14 cellular contexts compared by ENCODE assay signal in the genomic region with DNA sequence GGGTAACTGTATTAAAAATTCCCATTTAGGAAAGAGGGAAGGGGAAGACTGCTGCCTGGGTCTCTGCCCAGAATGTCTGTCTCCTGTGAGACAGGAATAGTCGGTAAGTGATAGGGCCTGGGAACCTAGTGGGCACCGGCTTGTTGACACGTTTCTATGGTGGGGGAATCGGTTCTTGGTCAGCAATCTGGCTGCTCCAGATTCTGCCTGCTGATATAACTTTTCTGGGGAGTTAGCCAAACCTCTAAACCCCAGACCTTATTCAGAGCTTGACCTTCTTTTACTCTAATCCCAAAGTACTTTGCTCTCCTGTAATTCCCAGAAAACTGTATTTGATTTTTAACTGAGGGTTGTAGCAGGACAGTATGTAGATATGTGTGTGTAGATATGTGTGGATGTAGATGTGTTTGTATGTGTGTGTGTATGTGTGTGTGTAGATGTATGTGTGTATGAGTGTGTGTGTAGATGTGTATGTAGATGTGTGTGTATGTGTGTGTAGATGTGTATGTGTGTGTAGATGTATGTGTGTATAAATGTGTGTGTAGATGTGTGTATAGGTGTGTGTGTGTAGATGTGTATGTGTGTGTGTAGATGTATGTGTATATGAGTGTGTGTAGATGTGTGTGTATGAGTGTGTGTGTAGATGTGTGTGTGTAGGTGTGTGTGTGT.
DNase-seq lines count a peak whose midpoint lies in the region; ATAC-seq and TF ChIP-seq lines count a peak whose summit lies in the region.
"Had no signal": no experiment of that assay in that cellular context is flagged by ENCODE, and none has a peak within 500 bp of the region (broad histone marks: within the 10 kb centered on the region; RNA-seq: fewer than 3 reads in every experiment).

No MANE protein-coding gene starts in this region.

- no peak overlapping the region for H3K9ac ChIP-seq in rectal smooth muscle tissue (ENCODE audit: low read length)

- no TSS peak for BruUV-seq in Caco-2 (replicated peaks; lab: Mats Ljungman, UMichigan)

- H3K27me3 Mint-ChIP-seq in Caco-2 (ENCODE audit: insufficient read depth, unreplicated experiment), result no peaks in the 10 kb centered on the region
- no peaks in the 10 kb centered on the region for H3K27me3 Mint-ChIP-seq in mesothelial cell of epicardium (ENCODE audit: low read depth)
- H3K27me3 Mint-ChIP-seq: B cell had no signal

- H3K4me3 Mint-ChIP-seq in Caco-2 (ENCODE audit: unreplicated experiment) (no peak overlapping the region), mesothelial cell of epicardium (no peak overlapping the region)
- H3K4me3 Mint-ChIP-seq: B cell had no signal

- CTCF ChIA-PET in BJ (lab: Yijun Ruan, JAX), result no interaction called here
- CTCF ChIA-PET in Caco-2 (lab: Charles Lee), result interaction anchor here (0.7 kb wide), 1 partner anchor 21 kb away, joined by 9 read pairs; no protein-coding TSS in a partner anchor

- intact Hi-C loops in Caco-2 (cut with micrococcal nuclease; ENCODE audit: unreplicated experiment), result no loop called here

- POLR2A ChIA-PET in BJ (lab: Charles Lee) (no interaction called here), Caco-2 (lab: Charles Lee) (no interaction called here)

- H3K4me1 Mint-ChIP-seq in Caco-2 (ENCODE audit: low read depth, unreplicated experiment) (peaks cover 18% of the 10 kb centered on the region), mesothelial cell of epicardium (peaks cover 18% of the 10 kb centered on the region)

- H3K9me3 ChIP-seq in Caco-2, result no peaks in the 10 kb centered on the region

- peaks cover 4% of the 10 kb centered on the region for H3K36me3 Mint-ChIP-seq in Caco-2 (ENCODE audit: insufficient read depth, unreplicated experiment)
- H3K36me3 Mint-ChIP-seq in mesothelial cell of epicardium, result peaks cover 15% of the 10 kb centered on the region
- H3K36me3 Mint-ChIP-seq: activated naive CD4-positive, alpha-beta T cell treated with anti-CD3 and anti-CD28 coated beads, Interleukin-2, amount 50 U/mL, for 72 hours had no signal

- DNase-seq in BJ (ENCODE audit: low read depth), result peak; percentile 28
- peak; percentile 37 for DNase-seq in fibroblast of the conjunctiva (ENCODE audit: low read depth)
- DNase-seq in mesenteric fat pad (ENCODE audit: low spot score), result no peak
- DNase-seq in Caco-2, result no peak
- no peak for DNase-seq in mesothelial cell of epicardium (ENCODE audit: low spot score in 2 of 2, unreplicated experiment in 2 of 2)
- DNase-seq: activated CD4-positive, alpha-beta T cell treated with anti-CD3 and anti-CD28 coated beads, Interleukin-2, amount 50 U/mL, for 4 hours; kidney glomerular epithelial cell; NCI-H510A; posterior cingulate gyrus had no signal

- H3K27ac ChIP-seq in rectal smooth muscle tissue (ENCODE audit: low read depth, low read length), result peak overlapping the region; percentile 53

- H3K4me1 ChIP-seq in rectal smooth muscle tissue (ENCODE audit: control insufficient read depth, insufficient read depth, low read length) (peaks cover 22% of the 10 kb centered on the region), Caco-2 (peaks cover 28% of the 10 kb centered on the region)

- H3K9me3 Mint-ChIP-seq in Caco-2 (ENCODE audit: unreplicated experiment) (peaks cover 8% of the 10 kb centered on the region), mesothelial cell of epicardium (peaks cover 18% of the 10 kb centered on the region)

- peak; percentile 10; the same call in 2 of the 3 replicates for ATAC-seq in SK-N-SH treated with all-trans-retinoic acid at 6 μM for 48 hours
- ATAC-seq in HG03280 (IDR thresholded peaks at IDR 0.05; ENCODE audit: unreplicated experiment), result no peak
- ATAC-seq: activated naive CD4-positive, alpha-beta T cell treated with anti-CD3 and anti-CD28 coated beads, Interleukin-2, amount 50 U/mL, for 72 hours had no signal

- H3K27me3 ChIP-seq in BJ (ENCODE audit: control insufficient read depth, insufficient read depth, low read length) (no peaks in the 10 kb centered on the region), rectal smooth muscle tissue (ENCODE audit: control insufficient read depth, insufficient read depth, low read length) (no peaks in the 10 kb centered on the region), Caco-2 (replicated peaks; ENCODE audit: control insufficient read depth, insufficient read depth, low read length) (no peaks in the 10 kb centered on the region)

- no peak overlapping the region for H3K4me3 ChIP-seq in BJ (ENCODE audit: low read depth, low read length)
- H3K4me3 ChIP-seq in rectal smooth muscle tissue (ENCODE audit: low read length), result no peak overlapping the region
- H3K4me3 ChIP-seq in Caco-2 (ENCODE audit: low read depth, low read length), result no peak overlapping the region

- TF ChIP-seq CTCF in BJ (IDR thresholded peaks at IDR 0.05; ENCODE audit: insufficient read depth, low read depth, low read length), result no peak
- TF ChIP-seq CTCF in Caco-2 (IDR thresholded peaks at IDR 0.05; ENCODE audit: insufficient read depth in 1 of 2, low read depth in 1 of 2, low read length in 1 of 2, severe bottlenecking in 1 of 2, unreplicated experiment in 1 of 2), result no peak
- TF ChIP-seq CTCF in mesothelial cell of epicardium (IDR thresholded peaks at IDR 0.05; ENCODE audit: unreplicated experiment), result no peak

- no peak overlapping the region for H3K27ac Mint-ChIP-seq in Caco-2 (ENCODE audit: unreplicated experiment)
- H3K27ac Mint-ChIP-seq in mesothelial cell of epicardium, result no peak overlapping the region
- H3K27ac Mint-ChIP-seq: activated naive CD4-positive, alpha-beta T cell treated with anti-CD3 and anti-CD28 coated beads, Interleukin-2, amount 50 U/mL, for 72 hours; B cell had no signal

- H3K36me3 ChIP-seq in BJ (ENCODE audit: control insufficient read depth, insufficient read depth, low read length), result no peaks in the 10 kb centered on the region
- H3K36me3 ChIP-seq in rectal smooth muscle tissue (ENCODE audit: control insufficient read depth, insufficient read depth, low read length), result no peaks in the 10 kb centered on the region
- H3K36me3 ChIP-seq in Caco-2 (ENCODE audit: control insufficient read depth, insufficient read depth, low read length), result no peaks in the 10 kb centered on the region

TF ChIP-seq in SK-N-SH treated with all-trans-retinoic acid at 6 μM for 48 hours, 23 proteins besides CTCF, POLR2A, EP300 and RAD21:
- 0 out of 2 replicates have a peak, but pooled peaks have one; percentile 37 for TF ChIP-seq ZFP3 (CRISPR knock-in tag; IDR thresholded peaks at IDR 0.05)
- TF ChIP-seq, protein P1, sequence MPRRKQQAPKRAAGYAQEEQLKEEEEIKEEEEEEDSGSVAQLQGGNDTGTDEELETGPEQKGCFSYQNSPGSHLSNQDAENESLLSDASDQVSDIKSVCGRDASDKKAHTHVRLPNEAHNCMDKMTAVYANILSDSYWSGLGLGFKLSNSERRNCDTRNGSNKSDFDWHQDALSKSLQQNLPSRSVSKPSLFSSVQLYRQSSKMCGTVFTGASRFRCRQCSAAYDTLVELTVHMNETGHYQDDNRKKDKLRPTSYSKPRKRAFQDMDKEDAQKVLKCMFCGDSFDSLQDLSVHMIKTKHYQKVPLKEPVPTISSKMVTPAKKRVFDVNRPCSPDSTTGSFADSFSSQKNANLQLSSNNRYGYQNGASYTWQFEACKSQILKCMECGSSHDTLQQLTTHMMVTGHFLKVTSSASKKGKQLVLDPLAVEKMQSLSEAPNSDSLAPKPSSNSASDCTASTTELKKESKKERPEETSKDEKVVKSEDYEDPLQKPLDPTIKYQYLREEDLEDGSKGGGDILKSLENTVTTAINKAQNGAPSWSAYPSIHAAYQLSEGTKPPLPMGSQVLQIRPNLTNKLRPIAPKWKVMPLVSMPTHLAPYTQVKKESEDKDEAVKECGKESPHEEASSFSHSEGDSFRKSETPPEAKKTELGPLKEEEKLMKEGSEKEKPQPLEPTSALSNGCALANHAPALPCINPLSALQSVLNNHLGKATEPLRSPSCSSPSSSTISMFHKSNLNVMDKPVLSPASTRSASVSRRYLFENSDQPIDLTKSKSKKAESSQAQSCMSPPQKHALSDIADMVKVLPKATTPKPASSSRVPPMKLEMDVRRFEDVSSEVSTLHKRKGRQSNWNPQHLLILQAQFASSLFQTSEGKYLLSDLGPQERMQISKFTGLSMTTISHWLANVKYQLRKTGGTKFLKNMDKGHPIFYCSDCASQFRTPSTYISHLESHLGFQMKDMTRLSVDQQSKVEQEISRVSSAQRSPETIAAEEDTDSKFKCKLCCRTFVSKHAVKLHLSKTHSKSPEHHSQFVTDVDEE (CRISPR knock-in tag; IDR thresholded peaks at IDR 0.05), result no peak
- no peak for TF ChIP-seq TCF4 (CRISPR knock-in tag; IDR thresholded peaks at IDR 0.05; ENCODE audit: borderline replicate concordance)
- TF ChIP-seq ZNF565 (CRISPR knock-in tag; conservative IDR thresholded peaks at IDR 0.05; ENCODE audit: low read depth), result no peak
- no peak for TF ChIP-seq SNAI2 (CRISPR knock-in tag; IDR thresholded peaks at IDR 0.05)
- TF ChIP-seq RARB (CRISPR knock-in tag; IDR thresholded peaks at IDR 0.05), result no peak
- TF ChIP-seq ISL1 (CRISPR knock-in tag; IDR thresholded peaks at IDR 0.05), result 0 out of 2 replicates have a peak, but pooled peaks have one; percentile 12
- no peak for TF ChIP-seq OSR1 (CRISPR knock-in tag; IDR thresholded peaks at IDR 0.05)
- no peak for TF ChIP-seq ARNTL (CRISPR knock-in tag; IDR thresholded peaks at IDR 0.05; ENCODE audit: borderline replicate concordance, low read depth)
- TF ChIP-seq, protein P2, sequence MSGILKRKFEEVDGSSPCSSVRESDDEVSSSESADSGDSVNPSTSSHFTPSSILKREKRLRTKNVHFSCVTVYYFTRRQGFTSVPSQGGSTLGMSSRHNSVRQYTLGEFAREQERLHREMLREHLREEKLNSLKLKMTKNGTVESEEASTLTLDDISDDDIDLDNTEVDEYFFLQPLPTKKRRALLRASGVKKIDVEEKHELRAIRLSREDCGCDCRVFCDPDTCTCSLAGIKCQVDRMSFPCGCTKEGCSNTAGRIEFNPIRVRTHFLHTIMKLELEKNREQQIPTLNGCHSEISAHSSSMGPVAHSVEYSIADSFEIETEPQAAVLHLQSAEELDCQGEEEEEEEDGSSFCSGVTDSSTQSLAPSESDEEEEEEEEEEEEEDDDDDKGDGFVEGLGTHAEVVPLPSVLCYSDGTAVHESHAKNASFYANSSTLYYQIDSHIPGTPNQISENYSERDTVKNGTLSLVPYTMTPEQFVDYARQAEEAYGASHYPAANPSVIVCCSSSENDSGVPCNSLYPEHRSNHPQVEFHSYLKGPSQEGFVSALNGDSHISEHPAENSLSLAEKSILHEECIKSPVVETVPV (CRISPR knock-in tag; IDR thresholded peaks at IDR 0.05), result no peak

Comparison
In these comparisons a context has a peak if more than half of its experiments do, and no peak if none do; other contexts are left out.
1. DNase-seq: peak in BJ (single experiment) and fibroblast of the conjunctiva (single experiment); none in mesenteric fat pad (single experiment), Caco-2 (0 of 2) and mesothelial cell of epicardium (0 of 2).